ENCODE assay signal across 27 cellular contexts in genomic region chr3:13888576-13888975, GRCh38. TPM values are rescaled to one million over a fixed set of nuclear protein-coding genes. Genes with fewer than 3 reads are reported as not detected.
"Had no signal": no experiment of that assay in that cellular context is flagged by ENCODE, and none has a peak within 500 bp of the region (broad histone marks: within the 10 kb centered on the region; RNA-seq: fewer than 3 reads in every experiment).

No MANE protein-coding gene starts in this region.

- H3K27ac ChIP-seq: epithelial cell of prostate, gastrocnemius medialis, lower lobe of right lung, ovary, psoas muscle, sigmoid colon, thoracic aorta, tibial nerve, upper lobe of right lung, uterus had no signal

- H3K9me3 ChIP-seq: gastrocnemius medialis, lower lobe of right lung, ovary, psoas muscle, sigmoid colon, thoracic aorta, tibial nerve, upper lobe of right lung, uterus had no signal

- DNase-seq: dorsolateral prefrontal cortex; effector CD4-positive, alpha-beta T cell; foreskin fibroblast; gastrocnemius medialis; hippocampal formation; kidney glomerular epithelial cell; left ventricle myocardium superior; lower lobe of right lung; natural killer cell; occipital lobe; ovary; posterior cingulate gyrus; psoas muscle; sigmoid colon; stimulated activated CD4-positive, alpha-beta T cell treated with anti-CD3 and anti-CD28 coated beads, Interleukin-4, amount 100 ng/mL, for 4 hours; stimulated activated naive B cell treated with anti-CD40 and anti-IgM and Interleukin-4, amounts not matched to agents 10 μg/mL and 1 μg/mL and 100 μg/mL, for 72 hours; uterus had no signal

- H3K4me3 Mint-ChIP-seq: natural killer cell; stimulated activated naive B cell treated with anti-CD40 and anti-IgM and Interleukin-4, amounts not matched to agents 10 μg/mL and 1 μg/mL and 100 μg/mL, for 72 hours; stimulated activated naive CD8-positive, alpha-beta T cell treated with anti-CD3 and anti-CD28 coated beads, Interleukin-15, Interleukin-2, amounts not matched to agents 100 ng/mL and 50 ng/mL, for 24 hours had no signal

- H3K4me1 ChIP-seq: gastrocnemius medialis, psoas muscle, sigmoid colon, tibial nerve, upper lobe of right lung, uterus had no signal

- ATAC-seq: esophagus mucosa; gastrocnemius medialis; left ventricle myocardium superior; lower lobe of right lung; natural killer cell; psoas muscle; stimulated activated naive B cell treated with anti-CD40 and anti-IgM and Interleukin-4, amounts not matched to agents 10 μg/mL and 1 μg/mL and 100 μg/mL, for 72 hours; upper lobe of right lung had no signal

- H3K36me3 Mint-ChIP-seq: natural killer cell; stimulated activated naive B cell treated with anti-CD40 and anti-IgM and Interleukin-4, amounts not matched to agents 10 μg/mL and 1 μg/mL and 100 μg/mL, for 72 hours had no signal

- H3K4me3 ChIP-seq: dorsolateral prefrontal cortex, gastrocnemius medialis, lower lobe of right lung, ovary, psoas muscle, sigmoid colon, thoracic aorta, tibial nerve, upper lobe of right lung, uterus had no signal

- H3K27ac Mint-ChIP-seq: natural killer cell; stimulated activated naive B cell treated with anti-CD40 and anti-IgM and Interleukin-4, amounts not matched to agents 10 μg/mL and 1 μg/mL and 100 μg/mL, for 72 hours; stimulated activated naive CD8-positive, alpha-beta T cell treated with anti-CD3 and anti-CD28 coated beads, Interleukin-15, Interleukin-2, amounts not matched to agents 100 ng/mL and 50 ng/mL, for 24 hours had no signal

- H3K27me3 ChIP-seq: dorsolateral prefrontal cortex, ovary, upper lobe of right lung, uterus had no signal

- H3K36me3 ChIP-seq: gastrocnemius medialis, lower lobe of right lung, ovary, sigmoid colon, thoracic aorta, tibial nerve, upper lobe of right lung, uterus had no signal

- H3K9me3 Mint-ChIP-seq: natural killer cell had no signal

RNA-seq across cellular contexts. Expression of gene WNT7A, which starts 8.7 kb away (rescaled TPM):
- total RNA-seq: gastrocnemius medialis, glomerular endothelial cell, left ventricle myocardium superior, mesenteric fat pad, myocyte, psoas muscle, sigmoid colon, skeletal muscle tissue, thoracic aorta had no signal
- polyA plus RNA-seq: ovary had no signal
